1 cellular context compared by ENCODE assay signal in the genomic region with DNA sequence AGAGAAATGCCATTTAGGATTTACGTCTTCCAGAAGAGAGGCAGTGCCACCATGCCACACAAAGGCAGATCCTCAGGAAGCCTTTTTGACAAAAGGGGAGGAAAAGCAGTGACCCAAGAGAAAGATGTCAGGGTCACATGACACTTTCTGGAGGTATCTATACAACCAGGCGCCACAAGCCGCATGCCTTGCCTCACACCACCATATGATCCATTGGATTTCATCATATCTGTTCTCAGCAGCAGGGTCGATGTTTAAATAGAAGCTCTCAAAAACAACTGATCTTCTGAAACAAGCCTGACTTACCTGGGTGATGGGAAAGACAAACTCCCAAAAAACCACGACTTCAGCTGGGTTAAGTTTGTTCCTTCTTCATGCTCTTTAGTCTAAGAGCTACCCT.
TF ChIP-seq lines count a peak whose summit lies in the region.

No MANE protein-coding gene starts in this region.

TF ChIP-seq in K562, 482 proteins besides CTCF, POLR2A, EP300 and RAD21 (continued from another document and continues in another):
- TF ChIP-seq STAT6 (CRISPR knock-in tag; IDR thresholded peaks at IDR 0.05) (no peak), GATAD2B (IDR thresholded peaks at IDR 0.05; ENCODE audit: borderline replicate concordance) (no peak), CBFA2T2 (conservative IDR thresholded peaks at IDR 0.05) (peak; percentile 64), SNAPC5 (CRISPR knock-in tag; IDR thresholded peaks at IDR 0.05) (no peak), ZNF583 (CRISPR knock-in tag; IDR thresholded peaks at IDR 0.05) (peak; percentile 61; the same call in 1 of the 2 replicates), ETV6 (IDR thresholded peaks at IDR 0.05; ENCODE audit: borderline replicate concordance in 1 of 2, low read depth in 2 of 2, low read length in 1 of 2) (no peak), ETV6 (CRISPR knock-in tag; IDR thresholded peaks at IDR 0.05; ENCODE audit: borderline replicate concordance) (no peak), ZC3H4 (CRISPR knock-in tag; IDR thresholded peaks at IDR 0.05; ENCODE audit: borderline replicate concordance) (no peak), ZKSCAN8 (CRISPR knock-in tag; IDR thresholded peaks at IDR 0.05) (peak; percentile 70; the same call in 1 of the 2 replicates), CBFA2T3 (IDR thresholded peaks at IDR 0.05) (peak; percentile 71), MAZ (CRISPR knock-in tag; conservative IDR thresholded peaks at IDR 0.05 in 1 of 2, IDR thresholded peaks at IDR 0.05 in 1 of 2) (0 out of 4 replicates have a peak, but pooled peaks of 1 of the 2 experiments have one; percentile 21), CBX2 (IDR thresholded peaks at IDR 0.05; ENCODE audit: insufficient read depth, low read length, poor library complexity, severe bottlenecking) (no peak), MYC (IDR thresholded peaks at IDR 0.05; ENCODE audit: low read depth, low read length) (no peak), MYC (CRISPR knock-in tag; IDR thresholded peaks at IDR 0.05; ENCODE audit: borderline replicate concordance, low read depth) (no peak), RAD51 (IDR thresholded peaks at IDR 0.05; ENCODE audit: borderline replicate concordance, low read depth) (peak; percentile 43; the same call in 1 of the 2 replicates), NR2C1 (IDR thresholded peaks at IDR 0.05) (no peak), NR2C1 (tag; IDR thresholded peaks at IDR 0.05) (peak; percentile 28; the same call in 1 of the 2 replicates), HBP1 (CRISPR knock-in tag; IDR thresholded peaks at IDR 0.05) (no peak), EHMT2 (IDR thresholded peaks at IDR 0.05) (no peak), SOX6 (IDR thresholded peaks at IDR 0.05) (peak; percentile 41; the same call in 1 of the 2 replicates), TCF3 (CRISPR knock-in tag; IDR thresholded peaks at IDR 0.05) (peak; percentile 75), KLF1 (tag; IDR thresholded peaks at IDR 0.05) (no peak), ZNF274 (IDR thresholded peaks at IDR 0.05; ENCODE audit: borderline replicate concordance, low read depth, low read length) (no peak), MTA2 (IDR thresholded peaks at IDR 0.05; ENCODE audit: low read depth) (peak; percentile 45; the same call in 1 of the 2 replicates), CTBP1 (IDR thresholded peaks at IDR 0.05; ENCODE audit: borderline replicate concordance) (0 out of 2 replicates have a peak, but pooled peaks have one; percentile 30), TRIM24 (IDR thresholded peaks at IDR 0.05) (peak; percentile 49 to 54; a peak in 2 of 4 replicates), SIN3A (IDR thresholded peaks at IDR 0.05; ENCODE audit: borderline replicate concordance in 2 of 2, control insufficient read depth in 1 of 2, low read depth in 2 of 2, low read length in 2 of 2) (no peak), USF1 (CRISPR knock-in tag; IDR thresholded peaks at IDR 0.05) (peak; percentile 77), PRPF4 (IDR thresholded peaks at IDR 0.05; ENCODE audit: insufficient read depth, low read depth, low read length, poor library complexity, severe bottlenecking) (no peak)
- TF ChIP-seq, protein P1, sequence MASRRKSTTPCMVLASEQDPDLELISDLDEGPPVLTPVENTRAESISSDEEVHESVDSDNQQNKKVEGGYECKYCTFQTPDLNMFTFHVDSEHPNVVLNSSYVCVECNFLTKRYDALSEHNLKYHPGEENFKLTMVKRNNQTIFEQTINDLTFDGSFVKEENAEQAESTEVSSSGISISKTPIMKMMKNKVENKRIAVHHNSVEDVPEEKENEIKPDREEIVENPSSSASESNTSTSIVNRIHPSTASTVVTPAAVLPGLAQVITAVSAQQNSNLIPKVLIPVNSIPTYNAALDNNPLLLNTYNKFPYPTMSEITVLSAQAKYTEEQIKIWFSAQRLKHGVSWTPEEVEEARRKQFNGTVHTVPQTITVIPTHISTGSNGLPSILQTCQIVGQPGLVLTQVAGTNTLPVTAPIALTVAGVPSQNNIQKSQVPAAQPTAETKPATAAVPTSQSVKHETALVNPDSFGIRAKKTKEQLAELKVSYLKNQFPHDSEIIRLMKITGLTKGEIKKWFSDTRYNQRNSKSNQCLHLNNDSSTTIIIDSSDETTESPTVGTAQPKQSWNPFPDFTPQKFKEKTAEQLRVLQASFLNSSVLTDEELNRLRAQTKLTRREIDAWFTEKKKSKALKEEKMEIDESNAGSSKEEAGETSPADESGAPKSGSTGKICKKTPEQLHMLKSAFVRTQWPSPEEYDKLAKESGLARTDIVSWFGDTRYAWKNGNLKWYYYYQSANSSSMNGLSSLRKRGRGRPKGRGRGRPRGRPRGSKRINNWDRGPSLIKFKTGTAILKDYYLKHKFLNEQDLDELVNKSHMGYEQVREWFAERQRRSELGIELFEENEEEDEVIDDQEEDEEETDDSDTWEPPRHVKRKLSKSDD (conservative IDR thresholded peaks at IDR 0.05; ENCODE audit: low read length): no peak
- TF ChIP-seq, protein P2, sequence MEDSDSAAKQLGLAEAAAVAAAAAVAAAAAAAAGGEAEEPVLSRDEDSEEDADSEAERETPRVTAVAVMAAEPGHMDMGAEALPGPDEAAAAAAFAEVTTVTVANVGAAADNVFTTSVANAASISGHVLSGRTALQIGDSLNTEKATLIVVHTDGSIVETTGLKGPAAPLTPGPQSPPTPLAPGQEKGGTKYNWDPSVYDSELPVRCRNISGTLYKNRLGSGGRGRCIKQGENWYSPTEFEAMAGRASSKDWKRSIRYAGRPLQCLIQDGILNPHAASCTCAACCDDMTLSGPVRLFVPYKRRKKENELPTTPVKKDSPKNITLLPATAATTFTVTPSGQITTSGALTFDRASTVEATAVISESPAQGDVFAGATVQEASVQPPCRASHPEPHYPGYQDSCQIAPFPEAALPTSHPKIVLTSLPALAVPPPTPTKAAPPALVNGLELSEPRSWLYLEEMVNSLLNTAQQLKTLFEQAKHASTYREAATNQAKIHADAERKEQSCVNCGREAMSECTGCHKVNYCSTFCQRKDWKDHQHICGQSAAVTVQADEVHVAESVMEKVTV (CRISPR knock-in tag; IDR thresholded peaks at IDR 0.05): no peak
- TF ChIP-seq, protein P3, sequence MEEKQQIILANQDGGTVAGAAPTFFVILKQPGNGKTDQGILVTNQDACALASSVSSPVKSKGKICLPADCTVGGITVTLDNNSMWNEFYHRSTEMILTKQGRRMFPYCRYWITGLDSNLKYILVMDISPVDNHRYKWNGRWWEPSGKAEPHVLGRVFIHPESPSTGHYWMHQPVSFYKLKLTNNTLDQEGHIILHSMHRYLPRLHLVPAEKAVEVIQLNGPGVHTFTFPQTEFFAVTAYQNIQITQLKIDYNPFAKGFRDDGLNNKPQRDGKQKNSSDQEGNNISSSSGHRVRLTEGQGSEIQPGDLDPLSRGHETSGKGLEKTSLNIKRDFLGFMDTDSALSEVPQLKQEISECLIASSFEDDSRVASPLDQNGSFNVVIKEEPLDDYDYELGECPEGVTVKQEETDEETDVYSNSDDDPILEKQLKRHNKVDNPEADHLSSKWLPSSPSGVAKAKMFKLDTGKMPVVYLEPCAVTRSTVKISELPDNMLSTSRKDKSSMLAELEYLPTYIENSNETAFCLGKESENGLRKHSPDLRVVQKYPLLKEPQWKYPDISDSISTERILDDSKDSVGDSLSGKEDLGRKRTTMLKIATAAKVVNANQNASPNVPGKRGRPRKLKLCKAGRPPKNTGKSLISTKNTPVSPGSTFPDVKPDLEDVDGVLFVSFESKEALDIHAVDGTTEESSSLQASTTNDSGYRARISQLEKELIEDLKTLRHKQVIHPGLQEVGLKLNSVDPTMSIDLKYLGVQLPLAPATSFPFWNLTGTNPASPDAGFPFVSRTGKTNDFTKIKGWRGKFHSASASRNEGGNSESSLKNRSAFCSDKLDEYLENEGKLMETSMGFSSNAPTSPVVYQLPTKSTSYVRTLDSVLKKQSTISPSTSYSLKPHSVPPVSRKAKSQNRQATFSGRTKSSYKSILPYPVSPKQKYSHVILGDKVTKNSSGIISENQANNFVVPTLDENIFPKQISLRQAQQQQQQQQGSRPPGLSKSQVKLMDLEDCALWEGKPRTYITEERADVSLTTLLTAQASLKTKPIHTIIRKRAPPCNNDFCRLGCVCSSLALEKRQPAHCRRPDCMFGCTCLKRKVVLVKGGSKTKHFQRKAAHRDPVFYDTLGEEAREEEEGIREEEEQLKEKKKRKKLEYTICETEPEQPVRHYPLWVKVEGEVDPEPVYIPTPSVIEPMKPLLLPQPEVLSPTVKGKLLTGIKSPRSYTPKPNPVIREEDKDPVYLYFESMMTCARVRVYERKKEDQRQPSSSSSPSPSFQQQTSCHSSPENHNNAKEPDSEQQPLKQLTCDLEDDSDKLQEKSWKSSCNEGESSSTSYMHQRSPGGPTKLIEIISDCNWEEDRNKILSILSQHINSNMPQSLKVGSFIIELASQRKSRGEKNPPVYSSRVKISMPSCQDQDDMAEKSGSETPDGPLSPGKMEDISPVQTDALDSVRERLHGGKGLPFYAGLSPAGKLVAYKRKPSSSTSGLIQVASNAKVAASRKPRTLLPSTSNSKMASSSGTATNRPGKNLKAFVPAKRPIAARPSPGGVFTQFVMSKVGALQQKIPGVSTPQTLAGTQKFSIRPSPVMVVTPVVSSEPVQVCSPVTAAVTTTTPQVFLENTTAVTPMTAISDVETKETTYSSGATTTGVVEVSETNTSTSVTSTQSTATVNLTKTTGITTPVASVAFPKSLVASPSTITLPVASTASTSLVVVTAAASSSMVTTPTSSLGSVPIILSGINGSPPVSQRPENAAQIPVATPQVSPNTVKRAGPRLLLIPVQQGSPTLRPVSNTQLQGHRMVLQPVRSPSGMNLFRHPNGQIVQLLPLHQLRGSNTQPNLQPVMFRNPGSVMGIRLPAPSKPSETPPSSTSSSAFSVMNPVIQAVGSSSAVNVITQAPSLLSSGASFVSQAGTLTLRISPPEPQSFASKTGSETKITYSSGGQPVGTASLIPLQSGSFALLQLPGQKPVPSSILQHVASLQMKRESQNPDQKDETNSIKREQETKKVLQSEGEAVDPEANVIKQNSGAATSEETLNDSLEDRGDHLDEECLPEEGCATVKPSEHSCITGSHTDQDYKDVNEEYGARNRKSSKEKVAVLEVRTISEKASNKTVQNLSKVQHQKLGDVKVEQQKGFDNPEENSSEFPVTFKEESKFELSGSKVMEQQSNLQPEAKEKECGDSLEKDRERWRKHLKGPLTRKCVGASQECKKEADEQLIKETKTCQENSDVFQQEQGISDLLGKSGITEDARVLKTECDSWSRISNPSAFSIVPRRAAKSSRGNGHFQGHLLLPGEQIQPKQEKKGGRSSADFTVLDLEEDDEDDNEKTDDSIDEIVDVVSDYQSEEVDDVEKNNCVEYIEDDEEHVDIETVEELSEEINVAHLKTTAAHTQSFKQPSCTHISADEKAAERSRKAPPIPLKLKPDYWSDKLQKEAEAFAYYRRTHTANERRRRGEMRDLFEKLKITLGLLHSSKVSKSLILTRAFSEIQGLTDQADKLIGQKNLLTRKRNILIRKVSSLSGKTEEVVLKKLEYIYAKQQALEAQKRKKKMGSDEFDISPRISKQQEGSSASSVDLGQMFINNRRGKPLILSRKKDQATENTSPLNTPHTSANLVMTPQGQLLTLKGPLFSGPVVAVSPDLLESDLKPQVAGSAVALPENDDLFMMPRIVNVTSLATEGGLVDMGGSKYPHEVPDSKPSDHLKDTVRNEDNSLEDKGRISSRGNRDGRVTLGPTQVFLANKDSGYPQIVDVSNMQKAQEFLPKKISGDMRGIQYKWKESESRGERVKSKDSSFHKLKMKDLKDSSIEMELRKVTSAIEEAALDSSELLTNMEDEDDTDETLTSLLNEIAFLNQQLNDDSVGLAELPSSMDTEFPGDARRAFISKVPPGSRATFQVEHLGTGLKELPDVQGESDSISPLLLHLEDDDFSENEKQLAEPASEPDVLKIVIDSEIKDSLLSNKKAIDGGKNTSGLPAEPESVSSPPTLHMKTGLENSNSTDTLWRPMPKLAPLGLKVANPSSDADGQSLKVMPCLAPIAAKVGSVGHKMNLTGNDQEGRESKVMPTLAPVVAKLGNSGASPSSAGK (IDR thresholded peaks at IDR 0.05): peak; percentile 95
- TF ChIP-seq, protein P4, sequence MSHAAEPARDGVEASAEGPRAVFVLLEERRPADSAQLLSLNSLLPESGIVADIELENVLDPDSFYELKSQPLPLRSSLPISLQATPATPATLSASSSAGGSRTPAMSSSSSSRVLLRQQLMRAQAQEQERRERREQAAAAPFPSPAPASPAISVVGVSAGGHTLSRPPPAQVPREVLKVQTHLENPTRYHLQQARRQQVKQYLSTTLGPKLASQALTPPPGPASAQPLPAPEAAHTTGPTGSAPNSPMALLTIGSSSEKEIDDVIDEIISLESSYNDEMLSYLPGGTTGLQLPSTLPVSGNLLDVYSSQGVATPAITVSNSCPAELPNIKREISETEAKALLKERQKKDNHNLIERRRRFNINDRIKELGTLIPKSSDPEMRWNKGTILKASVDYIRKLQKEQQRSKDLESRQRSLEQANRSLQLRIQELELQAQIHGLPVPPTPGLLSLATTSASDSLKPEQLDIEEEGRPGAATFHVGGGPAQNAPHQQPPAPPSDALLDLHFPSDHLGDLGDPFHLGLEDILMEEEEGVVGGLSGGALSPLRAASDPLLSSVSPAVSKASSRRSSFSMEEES (CRISPR knock-in tag; IDR thresholded peaks at IDR 0.05): peak; percentile 97
